Comparison of ENCODE assay signal across 8 cellular contexts in genomic region chr13:60163525-60164471, GRCh38. TPM values are rescaled to one million over a fixed set of nuclear protein-coding genes. Genes with fewer than 3 reads are reported as not detected.
DNase-seq lines count a peak whose midpoint lies in the region; ATAC-seq and TF ChIP-seq lines count a peak whose summit lies in the region.

Gene DIAPH3, minus strand, starts transcription at chr13:60163928. Its CDS starts 162 bp downstream, at chr13:60163766.

- no peaks in the 10 kb centered on the region for H3K9me3 ChIP-seq in liver (ENCODE audit: control insufficient read depth in 4 of 4, low read length in 3 of 4)

- H3K4me1 ChIP-seq in liver (ENCODE audit: control insufficient read depth in 4 of 4, insufficient read depth in 4 of 4, low read length in 3 of 4), result peaks cover 3 to 6% (median 5%) of the 10 kb centered on the region in 4 donors

- DNase-seq in CD1c-positive myeloid dendritic cell (ENCODE audit: extremely low spot score) (peak; percentile 96), NCI-H82 (lab: John Stamatoyannopoulos, UW) (peak; percentile 99), dermis microvascular lymphatic vessel endothelial cell (ENCODE audit: low read depth in 2 of 2) (peak; percentile 85 to 95)
- peak; percentile 97 for DNase-seq in activated CD4-positive, alpha-beta T cell treated with anti-CD3 and anti-CD28 coated beads, Interleukin-2, amount 50 U/mL, for 48 hours
- DNase-seq in stimulated activated CD4-positive, alpha-beta T cell treated with anti-CD3 and anti-CD28 coated beads, Interleukin-4, amount 100 ng/mL, for 24 hours, result peak; percentile 95

- no peaks in the 10 kb centered on the region for H3K27me3 ChIP-seq in liver (ENCODE audit: control insufficient read depth in 4 of 4, insufficient read depth in 4 of 4, low read length in 3 of 4)

- no peaks in the 10 kb centered on the region for H3K36me3 ChIP-seq in liver (ENCODE audit: control insufficient read depth in 4 of 4, insufficient read depth in 3 of 4, low read depth in 1 of 4, low read length in 3 of 4)

- H3K4me3 ChIP-seq in liver (ENCODE audit: low read depth in 1 of 3, low read length in 3 of 3), result peak within 1 kb of the TSS; percentile 74 to 88 (median 79)

- TF ChIP-seq RAD21 in liver (IDR thresholded peaks at IDR 0.05), result peak in 1 of 2 donors; percentile 5

- ATAC-seq in GM19397 (IDR thresholded peaks at IDR 0.05; ENCODE audit: unreplicated experiment) (peak; percentile 100), HG03571 (IDR thresholded peaks at IDR 0.05; ENCODE audit: unreplicated experiment) (peak; percentile 100)

- TF ChIP-seq CTCF in liver (IDR thresholded peaks at IDR 0.05; ENCODE audit: low read depth, low read length, missing input control), result peak; percentile 13

- peak within 1 kb of the TSS; percentile 85 to 86 for H3K27ac ChIP-seq in liver (ENCODE audit: low read depth in 1 of 2, low read length in 2 of 2)

- peak within 1 kb of the TSS; percentile 68 to 93 for H3K9ac ChIP-seq in liver (ENCODE audit: low read depth in 1 of 2, low read length in 2 of 2)

- WGBS in liver, result under 1% methylated on average over 62 of the region's 62 CpGs

TF ChIP-seq in liver, 16 proteins besides CTCF, POLR2A, EP300 and RAD21:
- TF ChIP-seq FOXA2 (IDR thresholded peaks at IDR 0.05) (no peak), HNF4G (IDR thresholded peaks at IDR 0.05) (no peak), GABPA (IDR thresholded peaks at IDR 0.05 in 1 of 2, conservative IDR thresholded peaks at IDR 0.05 in 1 of 2) (peak; percentile 81 to 96), HNF4A (conservative IDR thresholded peaks at IDR 0.05) (peak in 1 of 2 donors; percentile 1), FOXA1 (IDR thresholded peaks at IDR 0.05) (no peak), NR2F2 (IDR thresholded peaks at IDR 0.05) (peak; percentile 39), SP1 (IDR thresholded peaks at IDR 0.05) (peak; percentile 93), YY1 (IDR thresholded peaks at IDR 0.05) (peak; percentile 85), EGR1 (IDR thresholded peaks at IDR 0.05; ENCODE audit: low read depth in 2 of 2) (no peak), JUND (IDR thresholded peaks at IDR 0.05) (no peak), RXRA (IDR thresholded peaks at IDR 0.05) (peak; percentile 57 to 72), ZBTB33 (IDR thresholded peaks at IDR 0.05) (no peak), TAF1 (conservative IDR thresholded peaks at IDR 0.05) (peak; percentile 42)
- TF ChIP-seq, protein P1, sequence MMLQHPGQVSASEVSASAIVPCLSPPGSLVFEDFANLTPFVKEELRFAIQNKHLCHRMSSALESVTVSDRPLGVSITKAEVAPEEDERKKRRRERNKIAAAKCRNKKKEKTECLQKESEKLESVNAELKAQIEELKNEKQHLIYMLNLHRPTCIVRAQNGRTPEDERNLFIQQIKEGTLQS (IDR thresholded peaks at IDR 0.05), result no peak
- TF ChIP-seq, protein P2, sequence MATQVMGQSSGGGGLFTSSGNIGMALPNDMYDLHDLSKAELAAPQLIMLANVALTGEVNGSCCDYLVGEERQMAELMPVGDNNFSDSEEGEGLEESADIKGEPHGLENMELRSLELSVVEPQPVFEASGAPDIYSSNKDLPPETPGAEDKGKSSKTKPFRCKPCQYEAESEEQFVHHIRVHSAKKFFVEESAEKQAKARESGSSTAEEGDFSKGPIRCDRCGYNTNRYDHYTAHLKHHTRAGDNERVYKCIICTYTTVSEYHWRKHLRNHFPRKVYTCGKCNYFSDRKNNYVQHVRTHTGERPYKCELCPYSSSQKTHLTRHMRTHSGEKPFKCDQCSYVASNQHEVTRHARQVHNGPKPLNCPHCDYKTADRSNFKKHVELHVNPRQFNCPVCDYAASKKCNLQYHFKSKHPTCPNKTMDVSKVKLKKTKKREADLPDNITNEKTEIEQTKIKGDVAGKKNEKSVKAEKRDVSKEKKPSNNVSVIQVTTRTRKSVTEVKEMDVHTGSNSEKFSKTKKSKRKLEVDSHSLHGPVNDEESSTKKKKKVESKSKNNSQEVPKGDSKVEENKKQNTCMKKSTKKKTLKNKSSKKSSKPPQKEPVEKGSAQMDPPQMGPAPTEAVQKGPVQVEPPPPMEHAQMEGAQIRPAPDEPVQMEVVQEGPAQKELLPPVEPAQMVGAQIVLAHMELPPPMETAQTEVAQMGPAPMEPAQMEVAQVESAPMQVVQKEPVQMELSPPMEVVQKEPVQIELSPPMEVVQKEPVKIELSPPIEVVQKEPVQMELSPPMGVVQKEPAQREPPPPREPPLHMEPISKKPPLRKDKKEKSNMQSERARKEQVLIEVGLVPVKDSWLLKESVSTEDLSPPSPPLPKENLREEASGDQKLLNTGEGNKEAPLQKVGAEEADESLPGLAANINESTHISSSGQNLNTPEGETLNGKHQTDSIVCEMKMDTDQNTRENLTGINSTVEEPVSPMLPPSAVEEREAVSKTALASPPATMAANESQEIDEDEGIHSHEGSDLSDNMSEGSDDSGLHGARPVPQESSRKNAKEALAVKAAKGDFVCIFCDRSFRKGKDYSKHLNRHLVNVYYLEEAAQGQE (IDR thresholded peaks at IDR 0.05), result peak; percentile 80
- TF ChIP-seq, protein P3, sequence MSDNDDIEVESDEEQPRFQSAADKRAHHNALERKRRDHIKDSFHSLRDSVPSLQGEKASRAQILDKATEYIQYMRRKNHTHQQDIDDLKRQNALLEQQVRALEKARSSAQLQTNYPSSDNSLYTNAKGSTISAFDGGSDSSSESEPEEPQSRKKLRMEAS (IDR thresholded peaks at IDR 0.05), result peak; percentile 20
TF ChIP-seq in liver: peak in this region for 9.

RNA-seq across cellular contexts. Expression of gene DIAPH3, which starts in this region (rescaled TPM):
- total RNA-seq in dermis microvascular lymphatic vessel endothelial cell (5.4 and 8.7 TPM in 2 replicates), liver (10 to 100 TPM in 1 of 2 donors, under 1 TPM in 1; 0.08 to 11.1 TPM)
- under 1 TPM; 0.22 to 0.31 TPM for polyA plus RNA-seq in liver

Comparison
In these comparisons a context has a peak if more than half of its experiments do, and no peak if none do; other contexts are left out.
1. Peak in every context shown above with its lines: DNase-seq, ATAC-seq, H3K4me3 ChIP-seq and H3K27ac ChIP-seq.